ENCODE assay signal across 8 cellular contexts in genomic region chr18:75161629-75162028, GRCh38. TPM values are rescaled to one million over a fixed set of nuclear protein-coding genes. Genes with fewer than 3 reads are reported as not detected.
DNase-seq lines count a peak whose midpoint lies in the region; ATAC-seq and TF ChIP-seq lines count a peak whose summit lies in the region.

No MANE protein-coding gene starts in this region.

- TF ChIP-seq EP300 in ovary (IDR thresholded peaks at IDR 0.05), result no peak

- intact Hi-C loops in activated CD4-positive, alpha-beta T cell treated with anti-CD3 and anti-CD28 coated beads for 36 hours (cut with DNase I, micrococcal nuclease), result no loop called here
- intact Hi-C loops in dorsolateral prefrontal cortex (cut with DNase I), result no loop called here
- intact Hi-C loops in ovary (cut with DNase I), result no loop called here

- peaks cover 1% of the 10 kb centered on the region for H3K27me3 Mint-ChIP-seq in activated CD4-positive, alpha-beta T cell treated with anti-CD3 and anti-CD28 coated beads for 36 hours

- peak in 11 of 56 donors; percentile 5 to 24 (median 13) for TF ChIP-seq CTCF in dorsolateral prefrontal cortex (IDR thresholded peaks at IDR 0.05 in 54 of 56, conservative IDR thresholded peaks at IDR 0.05 in 2 of 56; ENCODE audit: low read depth in 1 of 56, partially characterized antibody in 56 of 56)
- no peak for TF ChIP-seq CTCF in ovary (IDR thresholded peaks at IDR 0.05)

- TF ChIP-seq POLR2A in ovary (IDR thresholded peaks at IDR 0.05), result no peak

- peak; percentile 24 for DNase-seq in activated CD4-positive, alpha-beta T cell treated with anti-CD3 and anti-CD28 coated beads for 36 hours
- no peak for DNase-seq in activated CD4-positive, alpha-beta T cell treated with anti-CD3 and anti-CD28 coated beads for 1 hour
- DNase-seq in HuH-7 (ENCODE audit: low spot score), result peak; percentile 47
- no peak for DNase-seq in dorsolateral prefrontal cortex
- no peak for DNase-seq in ovary

- H3K27ac ChIP-seq in dorsolateral prefrontal cortex, result peak overlapping the region in 2 of 59 donors; percentile 7 to 8
- no peak overlapping the region for H3K27ac ChIP-seq in ovary

- H3K36me3 ChIP-seq in ovary, result no peaks in the 10 kb centered on the region

- peaks cover 2% of the 10 kb centered on the region for H3K4me1 ChIP-seq in ovary (ENCODE audit: insufficient read depth)

- no peaks in the 10 kb centered on the region for H3K9me3 Mint-ChIP-seq in activated CD4-positive, alpha-beta T cell treated with anti-CD3 and anti-CD28 coated beads for 36 hours (ENCODE audit: low read depth)

- no peaks in the 10 kb centered on the region for H3K36me3 Mint-ChIP-seq in activated CD4-positive, alpha-beta T cell treated with anti-CD3 and anti-CD28 coated beads for 36 hours (ENCODE audit: low read depth)

- H3K4me3 ChIP-seq in dorsolateral prefrontal cortex (peak overlapping the region; percentile 18 to 74 (median 54)), ovary (peak overlapping the region; percentile 4)

- peaks cover 6% of the 10 kb centered on the region for H3K4me1 Mint-ChIP-seq in activated CD4-positive, alpha-beta T cell treated with anti-CD3 and anti-CD28 coated beads for 36 hours

- H3K4me3 Mint-ChIP-seq in activated CD4-positive, alpha-beta T cell treated with anti-CD3 and anti-CD28 coated beads for 36 hours, result peak overlapping the region; percentile 66

- no peaks in the 10 kb centered on the region for H3K27me3 ChIP-seq in dorsolateral prefrontal cortex
- no peaks in the 10 kb centered on the region for H3K27me3 ChIP-seq in ovary

- CTCF ChIA-PET in activated CD4-positive, alpha-beta T cell treated with anti-CD3 and anti-CD28 coated beads for 36 hours (lab: Charles Lee), result no interaction called here

- no peaks in the 10 kb centered on the region for H3K9me3 ChIP-seq in ovary

- POLR2A ChIA-PET in activated CD4-positive, alpha-beta T cell treated with anti-CD3 and anti-CD28 coated beads for 36 hours (lab: Charles Lee), result interaction anchor here (0.5 kb wide), 1 partner anchor 184 kb away, joined by 4 read pairs; no protein-coding TSS in a partner anchor

- peak; percentile 64 for ATAC-seq in activated CD4-positive, alpha-beta T cell treated with anti-CD3 and anti-CD28 coated beads for 36 hours
- ATAC-seq in SK-N-SH treated with all-trans-retinoic acid at 6 μM for 48 hours (peak; percentile 50; the same call in 1 of the 3 replicates), HG03175 (IDR thresholded peaks at IDR 0.05; ENCODE audit: unreplicated experiment) (no peak), HG03520 (IDR thresholded peaks at IDR 0.05; ENCODE audit: unreplicated experiment) (no peak)

- WGBS in ovary, 3 donors, result 71 to 77% (median 73%) methylated on average over 11 of the region's 11 CpGs

- H3K27ac Mint-ChIP-seq in activated CD4-positive, alpha-beta T cell treated with anti-CD3 and anti-CD28 coated beads for 36 hours, result peak overlapping the region; percentile 30

TF ChIP-seq in SK-N-SH treated with all-trans-retinoic acid at 6 μM for 48 hours, 23 proteins besides CTCF, POLR2A, EP300 and RAD21:
- no peak for TF ChIP-seq TSHZ2 (CRISPR knock-in tag; IDR thresholded peaks at IDR 0.05)

RNA-seq across cellular contexts. Expression of gene PTGR3, which starts 47.3 kb away (rescaled TPM):
- total RNA-seq in activated CD4-positive, alpha-beta T cell treated with anti-CD3 and anti-CD28 coated beads for 36 hours, result 10 to 100 TPM; 14.4 to 23.3 TPM
- 10 to 100 TPM; 32.1 to 76.5 (median 56.0) TPM for total RNA-seq in dorsolateral prefrontal cortex
- 10 to 100 TPM; 15.4 to 55.7 (median 32.6) TPM for total RNA-seq in ovary
- 10 to 100 TPM; 19.8 to 28.4 TPM for polyA plus RNA-seq in ovary

RNA-seq across cellular contexts. Expression of gene TSHZ1, which starts 49.0 kb away (rescaled TPM):
- total RNA-seq in activated CD4-positive, alpha-beta T cell treated with anti-CD3 and anti-CD28 coated beads for 36 hours, result 10 to 100 TPM; 12.0 to 13.4 TPM
- total RNA-seq in dorsolateral prefrontal cortex (10 to 100 TPM; 24.7 to 83.6 (median 37.5) TPM), ovary (100 to 1,000 TPM in 1 of 7 donors, 10 to 100 TPM in 6; 28.5 to 109 (median 69.0) TPM)
- polyA plus RNA-seq in ovary, result 10 to 100 TPM; 27.9 to 51.8 TPM

Comparison
In these comparisons a context has a peak if more than half of its experiments do, and no peak if none do; other contexts are left out.
1. DNase-seq: peak in activated CD4-positive, alpha-beta T cell treated with anti-CD3 and anti-CD28 coated beads for 36 hours (single experiment) and HuH-7 (single experiment); none in activated CD4-positive, alpha-beta T cell treated with anti-CD3 and anti-CD28 coated beads for 1 hour (single experiment), dorsolateral prefrontal cortex (0 of 10) and ovary (0 of 5).
2. ATAC-seq: peak in activated CD4-positive, alpha-beta T cell treated with anti-CD3 and anti-CD28 coated beads for 36 hours (single experiment) and SK-N-SH treated with all-trans-retinoic acid at 6 μM for 48 hours (single experiment); none in HG03175 (single experiment) and HG03520 (single experiment).